Comparison of ENCODE assay signal across 8 cellular contexts in genomic region chr12:121110211-121110940, GRCh38. TPM values are rescaled to one million over a fixed set of nuclear protein-coding genes. Genes with fewer than 3 reads are reported as not detected.
A peak's percentile ranks its signal among the peaks of the same experiment; 100 is the strongest.
DNase-seq lines count a peak whose midpoint lies in the region; ATAC-seq and TF ChIP-seq lines count a peak whose summit lies in the region.

No MANE protein-coding gene starts in this region.

- peak; percentile 85 for TF ChIP-seq CTCF in AG04449 (IDR thresholded peaks at IDR 0.05; ENCODE audit: insufficient read depth, low read length, missing control alignments)
- TF ChIP-seq CTCF in fibroblast of pulmonary artery (IDR thresholded peaks at IDR 0.05; ENCODE audit: low read length, missing control alignments), result peak; percentile 99
- peak; percentile 89 for TF ChIP-seq CTCF in neutrophil (IDR thresholded peaks at IDR 0.05)
- TF ChIP-seq CTCF in transverse colon (IDR thresholded peaks at IDR 0.05), result peak; percentile 93 to 96 (median 94)

- H3K4me1 ChIP-seq in neutrophil (ENCODE audit: control insufficient read depth in 1 of 2, insufficient read depth in 1 of 2, low read depth in 1 of 2, low read length in 1 of 2) (no peaks in the 10 kb centered on the region), transverse colon (peaks cover 0 to 13% (median 3%) of the 10 kb centered on the region in 4 donors)

- in situ Hi-C loops in transverse colon (cut with MboI; ENCODE audit: low pct_ligation_motif_present in 1 of 4, low pct_unique_long_range_greater_than_20kb in 1 of 4, low sequenced_read_pairs in 3 of 4), result loop anchor here in 1 of 4 donors (10.0 kb wide), 1 partner anchor 114 kb away; no protein-coding TSS in a partner anchor

- TF ChIP-seq POLR2A in GM18505 (IDR thresholded peaks at IDR 0.05; ENCODE audit: borderline replicate concordance, extremely low read depth, insufficient read depth, insufficient read length) (no peak), transverse colon (IDR thresholded peaks at IDR 0.05) (no peak)

- H3K36me3 ChIP-seq in neutrophil (no peaks in the 10 kb centered on the region), transverse colon (no peaks in the 10 kb centered on the region)

- POLR2A ChIA-PET in AG04449 (lab: Yijun Ruan, JAX), result no interaction called here

- ATAC-seq in GM18505 (IDR thresholded peaks at IDR 0.05; ENCODE audit: unreplicated experiment), result peak; percentile 52

- H3K27me3 ChIP-seq in neutrophil (no peaks in the 10 kb centered on the region), transverse colon (no peaks in the 10 kb centered on the region)

- 57 to 60% methylated on average over 8 of the region's 8 CpGs for WGBS in transverse colon (ENCODE audit: low coverage in 1 of 2), 2 donors

- CTCF ChIA-PET in AG04449 (lab: Yijun Ruan, JAX), result interaction anchor here (0.8 to 7.4 kb wide), 21 partner anchors 9 to 784 kb away, joined by 3 to 45 read pairs (median 4); partner anchors contain the start of gene POP5

- TF ChIP-seq EP300 in transverse colon (IDR thresholded peaks at IDR 0.05; ENCODE audit: low read depth), result no peak

- H3K9me3 ChIP-seq in neutrophil (no peaks in the 10 kb centered on the region), transverse colon (no peaks in the 10 kb centered on the region)

- H3K27ac ChIP-seq in neutrophil (no peak overlapping the region), transverse colon (no peak overlapping the region)

- H3K4me3 ChIP-seq in AG04449 (ENCODE audit: low read depth, low read length) (no peak overlapping the region), fibroblast of pulmonary artery (replicated peaks; ENCODE audit: low read depth, low read length) (no peak overlapping the region), neutrophil (ENCODE audit: low read depth in 1 of 2, low read length in 1 of 2) (no peak overlapping the region), transverse colon (no peak overlapping the region)

- DNase-seq in AG04449 (ENCODE audit: low read depth, low spot score), result no peak
- DNase-seq in HT-29 (ENCODE audit: low spot score), result peak; percentile 84
- peak; percentile 86 for DNase-seq in OCI-M1 (lab: John Stamatoyannopoulos, UW)
- DNase-seq in activated T-helper 1 cell treated with Interleukin-2 at 50 U/mL for 16 hours (ENCODE audit: low read depth), result peak; percentile 46
- peak; percentile 76 for DNase-seq in fibroblast of pulmonary artery (ENCODE audit: low read depth)
- peak; percentile 77 for DNase-seq in transverse colon

- intact Hi-C loops in transverse colon (cut with DNase I; ENCODE audit: low total_unique reads), result no loop called here

RNA-seq across cellular contexts. Expression of gene P2RX7, which starts 22.3 kb away (rescaled TPM):
- not detected in 2 replicates for total RNA-seq in HT-29 (2014; rRNA removed; shearing (Covaris generic))
- total RNA-seq in transverse colon, result 1 to 10 TPM in 3 of 4 donors, under 1 TPM in 1; 0.96 to 7.1 (median 5.1) TPM
